9 cellular contexts compared by ENCODE assay signal in the genomic region with DNA sequence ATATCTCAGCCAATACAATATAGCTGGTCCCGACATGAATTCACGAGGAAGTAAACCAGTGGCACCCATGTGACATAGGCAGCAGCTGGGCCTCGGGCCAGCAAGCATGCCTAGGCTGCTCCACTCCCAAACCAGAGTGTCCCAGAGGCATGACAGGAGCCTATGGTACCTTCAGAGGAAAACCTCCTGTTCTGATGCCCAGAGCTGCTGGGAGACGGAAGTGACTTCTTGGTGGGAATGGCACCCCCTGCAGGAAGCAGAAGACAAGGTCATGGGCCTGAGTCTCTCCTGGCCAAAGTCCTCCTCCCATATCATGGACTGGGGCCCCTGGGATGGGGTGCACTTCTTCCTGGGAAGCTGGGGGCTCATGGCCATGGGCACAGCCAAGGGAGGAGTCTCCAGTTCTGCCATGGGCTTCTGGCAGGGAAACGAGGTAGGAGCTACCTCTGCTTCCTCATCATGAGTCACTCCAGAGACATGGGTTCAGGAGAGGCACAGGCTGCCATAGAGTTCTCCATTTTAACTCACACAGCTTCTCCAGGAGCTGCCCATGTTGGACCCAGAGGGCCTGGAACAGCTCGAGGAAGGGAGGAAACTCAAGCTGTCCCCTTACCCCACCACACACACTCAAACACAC. TPM values are rescaled to one million over a fixed set of nuclear protein-coding genes. Genes with fewer than 3 reads are reported as not detected.
DNase-seq lines count a peak whose midpoint lies in the region; ATAC-seq, FAIRE-seq and TF ChIP-seq lines count a peak whose summit lies in the region.
"Had no signal": no experiment of that assay in that cellular context is flagged by ENCODE, and none has a peak within 500 bp of the region (broad histone marks: within the 10 kb centered on the region; RNA-seq: fewer than 3 reads in every experiment).

No MANE protein-coding gene starts in this region.

- CTCF ChIA-PET in A549 (lab: Yijun Ruan, JAX): interaction anchor here (1.0 to 6.3 kb wide), 16 partner anchors 11 to 310 kb away, joined by 3 to 37 read pairs (median 4); partner anchors contain the start of genes MRPL38, TRIM47 and TRIM65

- ATAC-seq in A549: peak; percentile 62 to 88; a peak in 5 of 6 replicates
- ATAC-seq in heart left ventricle: peak in 3 of 4 donors; percentile 26 to 42 (median 28)
- ATAC-seq in GM19351 (IDR thresholded peaks at IDR 0.05; ENCODE audit: unreplicated experiment): no peak
- no peak for ATAC-seq in HG02798 (IDR thresholded peaks at IDR 0.05; ENCODE audit: poor library complexity, unreplicated experiment)

- WGBS in A549 (ENCODE audit: missing lambda C conversion rate): 64% methylated on average over 6 of the region's 6 CpGs
- WGBS in heart left ventricle, 4 donors: 59 to 66% (median 61%) methylated on average over 5 to 6 of the region's 6 CpGs

- intact Hi-C loops in heart left ventricle (cut with DNase I): no loop called here

- no peaks in the 10 kb centered on the region for H3K27me3 ChIP-seq in heart left ventricle
- H3K27me3 ChIP-seq: neutrophil had no signal

- no peak overlapping the region for H3K4me3 ChIP-seq in A549
- no peak overlapping the region for H3K4me3 ChIP-seq in heart left ventricle

- TF ChIP-seq RAD21 in A549 (conservative IDR thresholded peaks at IDR 0.05 in 1 of 2, IDR thresholded peaks at IDR 0.05 in 1 of 2): peak in 1 of 2 experiments; percentile 31; a peak in 2 of 5 replicates

- TF ChIP-seq POLR2A in A549 (IDR thresholded peaks at IDR 0.05; ENCODE audit: low read length): no peak
- no peak for TF ChIP-seq POLR2A in heart left ventricle (IDR thresholded peaks at IDR 0.05)

- no peaks in the 10 kb centered on the region for H3K9me3 ChIP-seq in A549
- H3K9me3 ChIP-seq in heart left ventricle: no peaks in the 10 kb centered on the region
- H3K9me3 ChIP-seq: neutrophil had no signal

- peak; percentile 62 to 80 for DNase-seq in A549 (ENCODE audit: low read depth in 1 of 2, low spot score in 1 of 2)
- peak; percentile 72 for DNase-seq in GM10266 (ENCODE audit: extremely low spot score)
- DNase-seq in OCI-M1 (lab: John Stamatoyannopoulos, UW): peak; percentile 15
- DNase-seq in heart left ventricle: no peak
- no peak for DNase-seq in activated gamma-delta T cell (lab: John Stamatoyannopoulos, UW)
- no peak for DNase-seq in retina

- peaks cover 0 to 22% (median 0%) of the 10 kb centered on the region in 9 donors for H3K36me3 ChIP-seq in heart left ventricle
- H3K36me3 ChIP-seq: neutrophil had no signal

- H3K27ac ChIP-seq in A549 (no peak overlapping the region), heart left ventricle (no peak overlapping the region)
- H3K27ac ChIP-seq: neutrophil had no signal

- no peak for TF ChIP-seq EP300 in A549 (IDR thresholded peaks at IDR 0.05)

- POLR2A ChIA-PET in A549 (lab: Yijun Ruan, JAX): interaction anchor here (0.6 to 1.4 kb wide), 2 partner anchors 14 to 52 kb away, joined by 3 read pairs; partner anchors contain the start of genes ACOX1 and TEN1

- no peak overlapping the region for H3K4me2 ChIP-seq in A549

- peak; percentile 32 for TF ChIP-seq CTCF in A549 (IDR thresholded peaks at IDR 0.05)
- peak; percentile 35 for TF ChIP-seq CTCF in GM10266 (IDR thresholded peaks at IDR 0.05; ENCODE audit: control insufficient read depth, insufficient read depth, low read depth, missing control alignments)
- TF ChIP-seq CTCF in heart left ventricle (IDR thresholded peaks at IDR 0.05): peak in 9 of 12 donors; percentile 13 to 41 (median 28)

- no peak for FAIRE-seq in A549 (lab: Jason Lieb, UNC)

- H3K4me1 ChIP-seq in A549 (no peaks in the 10 kb centered on the region), heart left ventricle (peaks cover 0 to 5% (median 0%) of the 10 kb centered on the region in 12 donors)

TF ChIP-seq in A549, 52 proteins besides CTCF, POLR2A, EP300 and RAD21:
- TF ChIP-seq HDAC2 (IDR thresholded peaks at IDR 0.05) (no peak), SMC3 (IDR thresholded peaks at IDR 0.05) (0 out of 3 replicates have a peak, but pooled peaks have one; percentile 6), ESRRA (IDR thresholded peaks at IDR 0.05; ENCODE audit: borderline replicate concordance, low read length) (0 out of 2 replicates have a peak, but pooled peaks have one; percentile 28), BCL3 (IDR thresholded peaks at IDR 0.05) (no peak)

RNA-seq across cellular contexts. Expression of gene FBF1, which starts 13.4 kb away (rescaled TPM):
- 7.9 and 8.5 TPM in 2 replicates for polyA plus RNA-seq in A549 (2011; rRNA removed)
- 20.6 and 24.2 TPM in 2 replicates for polyA plus RNA-seq in A549 (2012; cell fraction: cytosol; rRNA removed)
- polyA plus RNA-seq in A549 (2012; cell fraction: nucleus; rRNA removed): 113 and 149 TPM in 2 replicates
- 14.6 to 17.8 TPM (median 17.3 TPM) in 3 replicates for polyA plus RNA-seq in A549 (2017; fragmentation: RNase III; extraction: RNeasy Plus Mini Kit Qiagen cat#74134 plus additional on column Dnase treatment)
- 14.7 and 15.0 TPM in 2 replicates for polyA minus RNA-seq in A549 (2011; rRNA and poly(A)+ RNA removed)
- total RNA-seq in heart left ventricle: 1 to 10 TPM; 1.5 to 5.4 (median 2.9) TPM
- 1 to 10 TPM; 2.0 to 3.9 TPM for polyA plus RNA-seq in heart left ventricle

RNA-seq across cellular contexts. Expression of gene MRPL38, which starts 22.7 kb away (rescaled TPM):
- polyA plus RNA-seq in A549 (2011; rRNA removed) (43.4 and 53.5 TPM in 2 replicates), A549 (2017; fragmentation: RNase III; extraction: RNeasy Plus Mini Kit Qiagen cat#74134 plus additional on column Dnase treatment) (102 to 105 TPM (median 104 TPM) in 3 replicates), heart left ventricle (100 to 1,000 TPM in 1 of 2 donors, 10 to 100 TPM in 1; 79.7 to 111 TPM)
- 126 and 151 TPM in 2 replicates for polyA plus RNA-seq in A549 (2012; cell fraction: cytosol; rRNA removed)
- polyA plus RNA-seq in A549 (2012; cell fraction: nucleus; rRNA removed): 315 and 362 TPM in 2 replicates
- 63.6 and 110 TPM in 2 replicates for polyA minus RNA-seq in A549 (2011; rRNA and poly(A)+ RNA removed)
- 100 to 1,000 TPM in 5 of 9 donors, 10 to 100 TPM in 4; 54.8 to 126 (median 106) TPM for total RNA-seq in heart left ventricle

RNA-seq across cellular contexts. Expression of gene TRIM65, which starts 30.7 kb away (rescaled TPM):
- polyA plus RNA-seq in A549 (2011; rRNA removed) (13.5 and 17.4 TPM in 2 replicates), A549 (2017; fragmentation: RNase III; extraction: RNeasy Plus Mini Kit Qiagen cat#74134 plus additional on column Dnase treatment) (26.2 to 30.2 TPM (median 30.1 TPM) in 3 replicates), heart left ventricle (10 to 100 TPM in 1 of 2 donors, 1 to 10 TPM in 1; 7.5 to 10.5 TPM)
- 17.8 and 28.0 TPM in 2 replicates for polyA plus RNA-seq in A549 (2012; cell fraction: cytosol; rRNA removed)
- polyA plus RNA-seq in A549 (2012; cell fraction: nucleus; rRNA removed): 46.1 and 47.2 TPM in 2 replicates
- polyA minus RNA-seq in A549 (2011; rRNA and poly(A)+ RNA removed): 12.7 and 16.0 TPM in 2 replicates
- 10 to 100 TPM in 3 of 9 donors, 1 to 10 TPM in 6; 6.8 to 16.1 (median 9.5) TPM for total RNA-seq in heart left ventricle

RNA-seq across cellular contexts. Expression of gene TRIM47, which starts 49.0 kb away (rescaled TPM):
- polyA plus RNA-seq in A549 (2011; rRNA removed): 19.6 and 26.7 TPM in 2 replicates
- 50.0 and 67.2 TPM in 2 replicates for polyA plus RNA-seq in A549 (2012; cell fraction: cytosol; rRNA removed)
- polyA plus RNA-seq in A549 (2012; cell fraction: nucleus; rRNA removed): 162 and 183 TPM in 2 replicates
- polyA plus RNA-seq in A549 (2017; fragmentation: RNase III; extraction: RNeasy Plus Mini Kit Qiagen cat#74134 plus additional on column Dnase treatment): 45.3 to 54.7 TPM (median 46.6 TPM) in 3 replicates
- 31.2 and 34.8 TPM in 2 replicates for polyA minus RNA-seq in A549 (2011; rRNA and poly(A)+ RNA removed)
- 10 to 100 TPM; 20.3 to 53.4 (median 31.8) TPM for total RNA-seq in heart left ventricle
- polyA plus RNA-seq in heart left ventricle: 10 to 100 TPM; 20.1 to 23.3 TPM

RNA-seq across cellular contexts. Expression of gene ACOX1, which starts 51.6 kb away (rescaled TPM):
- polyA plus RNA-seq in A549 (2011; rRNA removed) (31.1 and 34.3 TPM in 2 replicates), A549 (2017; fragmentation: RNase III; extraction: RNeasy Plus Mini Kit Qiagen cat#74134 plus additional on column Dnase treatment) (16.0 to 17.9 TPM (median 17.2 TPM) in 3 replicates), heart left ventricle (10 to 100 TPM; 19.5 to 28.7 TPM)
- 10.4 and 14.4 TPM in 2 replicates for polyA plus RNA-seq in A549 (2012; cell fraction: cytosol; rRNA removed)
- polyA plus RNA-seq in A549 (2012; cell fraction: nucleus; rRNA removed): 14.9 and 17.1 TPM in 2 replicates
- 101 and 107 TPM in 2 replicates for polyA minus RNA-seq in A549 (2011; rRNA and poly(A)+ RNA removed)
- 100 to 1,000 TPM in 2 of 9 donors, 10 to 100 TPM in 7; 65.5 to 117 (median 84.8) TPM for total RNA-seq in heart left ventricle

Comparison
In these comparisons a context has a peak if more than half of its experiments do, and no peak if none do; other contexts are left out.
1. ATAC-seq: peak in A549 (2 of 2) and heart left ventricle (3 of 4); none in GM19351 (single experiment) and HG02798 (single experiment).
2. DNase-seq: peak in A549 (2 of 2), GM10266 (single experiment) and OCI-M1 (single experiment); none in heart left ventricle (0 of 5), activated gamma-delta T cell (single experiment) and retina (single experiment).
3. Peak in every context shown above with its lines, with median percentiles within 50 percentile points of each other: CTCF ChIP-seq.